8 cellular contexts compared by ENCODE assay signal in genomic region chr2:201117735-201118094, GRCh38. TPM values are rescaled to one million over a fixed set of nuclear protein-coding genes. Genes with fewer than 3 reads are reported as not detected.
DNase-seq lines count a peak whose midpoint lies in the region; TF ChIP-seq lines count a peak whose summit lies in the region.
"Not testable (repeated sequence)": the region's sequence is repeated elsewhere in the genome, so short reads cannot be mapped to it uniquely, and the experiment has no call there.

No MANE protein-coding gene starts in this region.

- not testable (repeated sequence) for DNase-seq in BJ (ENCODE audit: low read depth); T-helper 2 cell treated with Interferon-gamma antibody and Interleukin-4, amounts not matched to agents 5 μg/mL and 100 μg/mL, for 36 hours (ENCODE audit: low spot score)
- DNase-seq in activated naive CD4-positive, alpha-beta T cell treated with anti-CD3 and anti-CD28 coated beads, Interleukin-2, amount 10 ng/mL, durations not matched to agents 7 days and 5 days, result peak; percentile 65

- peak overlapping the region; percentile 94 for H3K4me3 Mint-ChIP-seq in T-helper 2 cell treated with Interferon-gamma antibody and Interleukin-4, amounts not matched to agents 5 μg/mL and 100 μg/mL, for 36 hours
- H3K4me3 Mint-ChIP-seq in activated naive CD4-positive, alpha-beta T cell treated with anti-CD3 and anti-CD28 coated beads, Interleukin-2, amount 10 ng/mL, durations not matched to agents 7 days and 5 days, result peak overlapping the region; percentile 84

- peak overlapping the region; percentile 3; the same call in 1 of the 2 replicates for H3K27ac ChIP-seq in HUES6 (ENCODE audit: low read depth, low read length)
- H3K27ac ChIP-seq in duodenal mucosa (ENCODE audit: low read depth, low read length), result peak overlapping the region; percentile 99
- H3K27ac ChIP-seq in iPS-20b (ENCODE audit: low read length), result not testable (repeated sequence)
- H3K27ac ChIP-seq in neutrophil, result peak overlapping the region; percentile 99
- peak overlapping the region; percentile 100 for H3K27ac ChIP-seq in subcutaneous abdominal adipose tissue (ENCODE audit: low read depth, low read length)

- not testable (repeated sequence) for H3K27me3 Mint-ChIP-seq in T-helper 2 cell treated with Interferon-gamma antibody and Interleukin-4, amounts not matched to agents 5 μg/mL and 100 μg/mL, for 36 hours (ENCODE audit: low read depth); activated naive CD4-positive, alpha-beta T cell treated with anti-CD3 and anti-CD28 coated beads, Interleukin-2, amount 10 ng/mL, durations not matched to agents 7 days and 5 days

- not testable (repeated sequence) for H3K9me3 ChIP-seq in HUES6 (ENCODE audit: control insufficient read depth, insufficient read depth, low read depth, low read length); duodenal mucosa (ENCODE audit: control insufficient read depth in 1 of 2, low read length in 2 of 2); iPS-20b (ENCODE audit: insufficient read depth, low read depth, low read length); neutrophil; subcutaneous abdominal adipose tissue (ENCODE audit: control insufficient read depth in 5 of 5, low read length in 5 of 5)

- H3K9me3 Mint-ChIP-seq in T-helper 2 cell treated with Interferon-gamma antibody and Interleukin-4, amounts not matched to agents 5 μg/mL and 100 μg/mL, for 36 hours; activated naive CD4-positive, alpha-beta T cell treated with anti-CD3 and anti-CD28 coated beads, Interleukin-2, amount 10 ng/mL, durations not matched to agents 7 days and 5 days: not testable (repeated sequence)

- TF ChIP-seq CTCF in BJ (IDR thresholded peaks at IDR 0.05; ENCODE audit: insufficient read depth, low read depth, low read length); neutrophil (IDR thresholded peaks at IDR 0.05): not testable (repeated sequence)

- H3K4me3 ChIP-seq in BJ (ENCODE audit: low read depth, low read length), result peak overlapping the region; percentile 70
- H3K4me3 ChIP-seq in HUES6 (ENCODE audit: low read depth, low read length), result peak overlapping the region; percentile 72
- H3K4me3 ChIP-seq in duodenal mucosa (ENCODE audit: low read depth in 1 of 2, low read length in 2 of 2), result peak overlapping the region; percentile 82 to 95
- peak overlapping the region; percentile 87 for H3K4me3 ChIP-seq in iPS-20b (ENCODE audit: low read length)
- H3K4me3 ChIP-seq in neutrophil (ENCODE audit: low read depth in 1 of 2, low read length in 1 of 2), result peak overlapping the region; percentile 84 to 98
- H3K4me3 ChIP-seq in subcutaneous abdominal adipose tissue (ENCODE audit: low read depth in 1 of 5, low read length in 5 of 5), result peak overlapping the region; percentile 92 to 97 (median 96)

- POLR2A ChIA-PET in BJ (lab: Charles Lee), result not testable (repeated sequence)

- H3K4me1 ChIP-seq in HUES6 (ENCODE audit: control insufficient read depth, insufficient read depth, low read length), result peaks cover 24% of the 10 kb centered on the region
- H3K4me1 ChIP-seq in duodenal mucosa (ENCODE audit: control insufficient read depth in 1 of 2, insufficient read depth in 2 of 2, low read length in 2 of 2), result peaks cover 17 to 27% of the 10 kb centered on the region in 2 donors
- H3K4me1 ChIP-seq in iPS-20b (ENCODE audit: insufficient read depth, low read length), result not testable (repeated sequence)
- H3K4me1 ChIP-seq in neutrophil (ENCODE audit: control insufficient read depth in 1 of 2, insufficient read depth in 1 of 2, low read depth in 1 of 2, low read length in 1 of 2), result peaks cover 43 to 50% of the 10 kb centered on the region in 2 experiments
- peaks cover 8 to 60% (median 49%) of the 10 kb centered on the region in 5 donors for H3K4me1 ChIP-seq in subcutaneous abdominal adipose tissue (ENCODE audit: control insufficient read depth in 5 of 5, insufficient read depth in 5 of 5, low read length in 5 of 5)

- H3K27ac Mint-ChIP-seq in T-helper 2 cell treated with Interferon-gamma antibody and Interleukin-4, amounts not matched to agents 5 μg/mL and 100 μg/mL, for 36 hours, result peak overlapping the region; percentile 98
- peak overlapping the region; percentile 100 for H3K27ac Mint-ChIP-seq in activated naive CD4-positive, alpha-beta T cell treated with anti-CD3 and anti-CD28 coated beads, Interleukin-2, amount 10 ng/mL, durations not matched to agents 7 days and 5 days

- not testable (repeated sequence) for H3K36me3 ChIP-seq in BJ (ENCODE audit: control insufficient read depth, insufficient read depth, low read length); HUES6 (ENCODE audit: control insufficient read depth, insufficient read depth, low read length); duodenal mucosa (ENCODE audit: control insufficient read depth in 1 of 2, insufficient read depth in 2 of 2, low read length in 2 of 2); iPS-20b (ENCODE audit: insufficient read depth, low read depth, low read length); subcutaneous abdominal adipose tissue (ENCODE audit: control insufficient read depth in 5 of 5, insufficient read depth in 5 of 5, low read length in 5 of 5)
- H3K36me3 ChIP-seq in neutrophil, result peaks cover 19% of the 10 kb centered on the region

- CTCF ChIA-PET in BJ (lab: Yijun Ruan, JAX), result interaction anchor here (0.9 to 4.2 kb wide), 9 partner anchors 12 to 196 kb away, joined by 3 to 31 read pairs (median 5); no protein-coding TSS in a partner anchor
- CTCF ChIA-PET in activated naive CD4-positive, alpha-beta T cell treated with anti-CD3 and anti-CD28 coated beads, Interleukin-2, amount 10 ng/mL, durations not matched to agents 7 days and 5 days (lab: Charles Lee), result interaction anchor here (0.6 to 6.1 kb wide), 15 partner anchors 8 to 229 kb away, joined by 3 to 64 read pairs (median 5); partner anchors contain the start of genes CASP10, NIF3L1 and PPIL3

- H3K36me3 Mint-ChIP-seq in T-helper 2 cell treated with Interferon-gamma antibody and Interleukin-4, amounts not matched to agents 5 μg/mL and 100 μg/mL, for 36 hours (ENCODE audit: low read depth), result peaks cover 41% of the 10 kb centered on the region
- peaks cover 42% of the 10 kb centered on the region for H3K36me3 Mint-ChIP-seq in activated naive CD4-positive, alpha-beta T cell treated with anti-CD3 and anti-CD28 coated beads, Interleukin-2, amount 10 ng/mL, durations not matched to agents 7 days and 5 days

- H3K27me3 ChIP-seq in BJ (ENCODE audit: control insufficient read depth, insufficient read depth, low read length); HUES6 (ENCODE audit: control insufficient read depth, insufficient read depth, low read length); duodenal mucosa (ENCODE audit: control insufficient read depth in 1 of 2, insufficient read depth in 2 of 2, low read length in 2 of 2); iPS-20b (ENCODE audit: insufficient read depth, low read length); neutrophil; subcutaneous abdominal adipose tissue (ENCODE audit: control insufficient read depth in 5 of 5, insufficient read depth in 4 of 5, low read length in 5 of 5): not testable (repeated sequence)

- peaks cover 43% of the 10 kb centered on the region for H3K4me1 Mint-ChIP-seq in T-helper 2 cell treated with Interferon-gamma antibody and Interleukin-4, amounts not matched to agents 5 μg/mL and 100 μg/mL, for 36 hours (ENCODE audit: low read depth)
- peaks cover 59% of the 10 kb centered on the region for H3K4me1 Mint-ChIP-seq in activated naive CD4-positive, alpha-beta T cell treated with anti-CD3 and anti-CD28 coated beads, Interleukin-2, amount 10 ng/mL, durations not matched to agents 7 days and 5 days

- H3K9ac ChIP-seq in HUES6 (ENCODE audit: low read length) (peak overlapping the region; percentile 73), duodenal mucosa (ENCODE audit: low read depth in 1 of 2, low read length in 2 of 2) (peak overlapping the region; percentile 93 to 98), iPS-20b (ENCODE audit: low read depth, low read length) (peak overlapping the region; percentile 58; the same call in 1 of the 2 replicates), subcutaneous abdominal adipose tissue (ENCODE audit: low read length in 5 of 5) (peak overlapping the region; percentile 89 to 100 (median 99))

RNA-seq across cellular contexts. Expression of gene CFLAR, which starts 1.8 kb away (rescaled TPM):
- 28.8 and 35.6 TPM in 2 replicates for polyA plus RNA-seq in BJ (2011; rRNA removed)
- 76.8 and 78.5 TPM in 2 replicates for polyA minus RNA-seq in BJ (2011; rRNA and poly(A)+ RNA removed)

RNA-seq across cellular contexts. Expression of gene NDUFB3, which starts 45.9 kb away (rescaled TPM):
- 25.2 and 80.0 TPM in 2 replicates for polyA plus RNA-seq in BJ (2011; rRNA removed)
- polyA minus RNA-seq in BJ (2011; rRNA and poly(A)+ RNA removed), result 3.8 and 4.0 TPM in 2 replicates

RNA-seq across cellular contexts. Expression of gene HYCC2, which starts 46.2 kb away (rescaled TPM):
- 3.0 and 6.9 TPM in 2 replicates for polyA plus RNA-seq in BJ (2011; rRNA removed)
- 7.2 and 7.8 TPM in 2 replicates for polyA minus RNA-seq in BJ (2011; rRNA and poly(A)+ RNA removed)
